Comparison of ENCODE assay signal across 12 cellular contexts in the genomic region with DNA sequence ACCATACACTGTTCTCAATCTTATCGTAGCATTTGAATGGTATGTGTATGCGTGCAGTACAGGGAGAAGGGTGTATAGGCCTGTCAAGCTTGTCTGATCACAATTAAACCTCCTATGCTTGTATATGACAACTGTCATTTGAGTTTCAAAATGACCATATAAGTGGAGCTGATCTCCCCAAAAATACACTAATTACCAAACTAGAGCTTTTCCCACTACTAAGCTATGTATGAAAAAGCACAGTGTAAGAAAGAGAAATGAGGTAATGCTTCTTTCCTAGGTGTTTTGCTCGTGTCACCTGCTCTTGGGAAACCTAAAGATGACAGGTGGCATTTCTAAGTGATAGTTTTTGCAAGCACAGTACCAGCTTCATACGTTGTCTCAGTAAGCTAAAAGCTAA. TPM values are rescaled to one million over a fixed set of nuclear protein-coding genes. Genes with fewer than 3 reads are reported as not detected.
DNase-seq lines count a peak whose midpoint lies in the region; ATAC-seq and TF ChIP-seq lines count a peak whose summit lies in the region.
"Had no signal": no experiment of that assay in that cellular context is flagged by ENCODE, and none has a peak within 500 bp of the region (broad histone marks: within the 10 kb centered on the region; RNA-seq: fewer than 3 reads in every experiment).

No MANE protein-coding gene starts in this region.

- H3K27ac Mint-ChIP-seq in stimulated activated naive CD8-positive, alpha-beta T cell treated with anti-CD3 and anti-CD28 coated beads, Interleukin-15, Interleukin-2, amounts not matched to agents 100 ng/mL and 50 ng/mL, for 24 hours = peak overlapping the region; percentile 94
- H3K27ac Mint-ChIP-seq in T-cell = peak overlapping the region; percentile 49 to 92
- H3K27ac Mint-ChIP-seq in naive thymus-derived CD4-positive, alpha-beta T cell = peak overlapping the region; percentile 92 to 99 (median 97)

- POLR2A ChIA-PET in T-cell (lab: Charles Lee) = interaction anchor here in 1 of 2 donors (0.6 kb wide), 1 partner anchor 63 kb away, joined by 3 read pairs; no protein-coding TSS in a partner anchor
- POLR2A ChIA-PET in naive thymus-derived CD4-positive, alpha-beta T cell (lab: Charles Lee) = interaction anchor here (0.9 to 2.5 kb wide), 4 partner anchors 16 to 411 kb away, joined by 3 to 9 read pairs (median 4); partner anchors contain the start of genes MED21 and TM7SF3

- H3K27me3 ChIP-seq in naive thymus-derived CD4-positive, alpha-beta T cell (ENCODE audit: control insufficient read depth in 2 of 2, insufficient read depth in 2 of 2, low read length in 2 of 2) = no peaks in the 10 kb centered on the region
- H3K27me3 ChIP-seq in vagina = no peaks in the 10 kb centered on the region
- H3K27me3 ChIP-seq in tibial artery = no peaks in the 10 kb centered on the region
- H3K27me3 ChIP-seq: hepatocyte had no signal

- peaks cover 12 to 23% of the 10 kb centered on the region in 2 donors for H3K4me1 ChIP-seq in naive thymus-derived CD4-positive, alpha-beta T cell (ENCODE audit: control insufficient read depth in 2 of 2, insufficient read depth in 2 of 2, low read length in 2 of 2)
- H3K4me1 ChIP-seq in vagina = peaks cover 27% of the 10 kb centered on the region
- peaks cover 0 to 15% (median 1%) of the 10 kb centered on the region in 4 donors for H3K4me1 ChIP-seq in tibial artery

- H3K4me3 Mint-ChIP-seq in stimulated activated naive CD8-positive, alpha-beta T cell treated with anti-CD3 and anti-CD28 coated beads, Interleukin-15, Interleukin-2, amounts not matched to agents 100 ng/mL and 50 ng/mL, for 24 hours = no peak overlapping the region
- H3K4me3 Mint-ChIP-seq in T-cell = peak overlapping the region; percentile 96 to 99 (median 98)
- H3K4me3 Mint-ChIP-seq in naive thymus-derived CD4-positive, alpha-beta T cell = peak overlapping the region; percentile 12 to 100 (median 98)

- no peak for DNase-seq in stimulated activated naive CD8-positive, alpha-beta T cell treated with anti-CD3 and anti-CD28 coated beads, Interleukin-15, Interleukin-2, amounts not matched to agents 100 U/mL and 50 U/mL, for 24 hours
- DNase-seq in T-cell (no peak), vagina (ENCODE audit: extremely low spot score in 2 of 2) (no peak), superior temporal gyrus (ENCODE audit: extremely low spot score) (no peak), tibial artery (no peak)
- DNase-seq in naive thymus-derived CD4-positive, alpha-beta T cell = no peak
- DNase-seq: psoas muscle; stimulated activated CD4-positive, alpha-beta T cell treated with anti-CD3 and anti-CD28 coated beads, Interleukin-1b, Interleukin-23, amount 100 ng/mL, for 48 hours had no signal

- TF ChIP-seq CTCF in vagina (IDR thresholded peaks at IDR 0.05) (no peak), tibial artery (IDR thresholded peaks at IDR 0.05) (no peak)

- peaks cover 57% of the 10 kb centered on the region for H3K4me1 Mint-ChIP-seq in stimulated activated naive CD8-positive, alpha-beta T cell treated with anti-CD3 and anti-CD28 coated beads, Interleukin-15, Interleukin-2, amounts not matched to agents 100 ng/mL and 50 ng/mL, for 24 hours (ENCODE audit: low read depth)
- H3K4me1 Mint-ChIP-seq in T-cell = peaks cover 52 to 60% (median 55%) of the 10 kb centered on the region in 3 donors
- H3K4me1 Mint-ChIP-seq in naive thymus-derived CD4-positive, alpha-beta T cell = peaks cover 23 to 65% (median 51%) of the 10 kb centered on the region in 7 donors

- no peaks in the 10 kb centered on the region for H3K9me3 ChIP-seq in naive thymus-derived CD4-positive, alpha-beta T cell (ENCODE audit: control insufficient read depth in 2 of 3, low read length in 3 of 3)
- no peaks in the 10 kb centered on the region for H3K9me3 ChIP-seq in vagina
- H3K9me3 ChIP-seq in tibial artery = no peaks in the 10 kb centered on the region
- H3K9me3 ChIP-seq: psoas muscle had no signal

- peaks cover 5% of the 10 kb centered on the region for H3K36me3 Mint-ChIP-seq in stimulated activated naive CD8-positive, alpha-beta T cell treated with anti-CD3 and anti-CD28 coated beads, Interleukin-15, Interleukin-2, amounts not matched to agents 100 ng/mL and 50 ng/mL, for 24 hours (ENCODE audit: low read depth)
- H3K36me3 Mint-ChIP-seq in T-cell = peaks cover under 1% of the 10 kb centered on the region
- peaks cover 0 to 9% (median 0%) of the 10 kb centered on the region in 5 donors for H3K36me3 Mint-ChIP-seq in naive thymus-derived CD4-positive, alpha-beta T cell

- TF ChIP-seq POLR2A in vagina (IDR thresholded peaks at IDR 0.05) = no peak

- intact Hi-C loops in naive thymus-derived CD4-positive, alpha-beta T cell (cut with micrococcal nuclease) = loop anchor here (1.0 to 5.0 kb wide), 3 partner anchors 279 to 949 kb away; partner anchors contain the start of genes PPFIBP1 (in 2 of the 2) and CCDC91 (in 1 of the 2)
- intact Hi-C loops in vagina (cut with DNase I) = loop anchor here (10.0 kb wide), 3 partner anchors 48 to 218 kb away; partner anchors contain the start of gene MED21
- intact Hi-C loops in tibial artery (cut with DNase I; ENCODE audit: low total_unique reads) = loop anchor here (10.0 kb wide), 1 partner anchor 62 kb away; no protein-coding TSS in a partner anchor

- H3K36me3 ChIP-seq in naive thymus-derived CD4-positive, alpha-beta T cell (ENCODE audit: control insufficient read depth in 2 of 3, insufficient read depth in 3 of 3, low read length in 3 of 3) = peaks cover 0 to 5% (median 0%) of the 10 kb centered on the region in 3 experiments
- H3K36me3 ChIP-seq in vagina (no peaks in the 10 kb centered on the region), tibial artery (no peaks in the 10 kb centered on the region)
- H3K36me3 ChIP-seq: BLaER1 had no signal

- no peak overlapping the region for H3K4me3 ChIP-seq in naive thymus-derived CD4-positive, alpha-beta T cell (ENCODE audit: low read length)
- H3K4me3 ChIP-seq in vagina (no peak overlapping the region), tibial artery (no peak overlapping the region)
- H3K4me3 ChIP-seq: hepatocyte had no signal

- ATAC-seq in stimulated activated naive CD8-positive, alpha-beta T cell treated with anti-CD3 and anti-CD28 coated beads, Interleukin-15, Interleukin-2, amounts not matched to agents 100 U/mL and 50 U/mL, for 24 hours = no peak
- ATAC-seq in T-cell (replicated peaks in 1 of 4) (no peak), HG02884 (IDR thresholded peaks at IDR 0.05; ENCODE audit: unreplicated experiment) (no peak)
- no peak for ATAC-seq in naive thymus-derived CD4-positive, alpha-beta T cell

- peaks cover 6% of the 10 kb centered on the region for H3K9me3 Mint-ChIP-seq in stimulated activated naive CD8-positive, alpha-beta T cell treated with anti-CD3 and anti-CD28 coated beads, Interleukin-15, Interleukin-2, amounts not matched to agents 100 ng/mL and 50 ng/mL, for 24 hours
- H3K9me3 Mint-ChIP-seq in T-cell = no peaks in the 10 kb centered on the region
- H3K9me3 Mint-ChIP-seq in naive thymus-derived CD4-positive, alpha-beta T cell = peaks cover 0 to 5% (median 0%) of the 10 kb centered on the region in 11 donors

- CTCF ChIA-PET in T-cell (lab: Charles Lee) = interaction anchor here (0.6 to 1.8 kb wide), 3 partner anchors 64 to 457 kb away, joined by 3 to 11 read pairs (median 4); partner anchors contain the start of gene TM7SF3 (in 1 of the 2)
- CTCF ChIA-PET in naive thymus-derived CD4-positive, alpha-beta T cell (lab: Charles Lee) = no interaction called here

- peak overlapping the region; percentile 82 for H3K27ac ChIP-seq in naive thymus-derived CD4-positive, alpha-beta T cell (ENCODE audit: low read depth, low read length)
- H3K27ac ChIP-seq in vagina = peak overlapping the region; percentile 95
- H3K27ac ChIP-seq in tibial artery = peak overlapping the region in 1 of 2 donors; percentile 93

- no peaks in the 10 kb centered on the region for H3K27me3 Mint-ChIP-seq in stimulated activated naive CD8-positive, alpha-beta T cell treated with anti-CD3 and anti-CD28 coated beads, Interleukin-15, Interleukin-2, amounts not matched to agents 100 ng/mL and 50 ng/mL, for 24 hours
- H3K27me3 Mint-ChIP-seq in T-cell = no peaks in the 10 kb centered on the region
- no peaks in the 10 kb centered on the region for H3K27me3 Mint-ChIP-seq in naive thymus-derived CD4-positive, alpha-beta T cell

RNA-seq across cellular contexts. Expression of gene STK38L, which starts 1.1 kb away (rescaled TPM):
- total RNA-seq in T-cell (10 to 100 TPM; 13.5 to 19.6 (median 18.3) TPM), vagina (52.8 TPM)
- 10 to 100 TPM; 16.2 to 22.8 (median 21.2) TPM for total RNA-seq in naive thymus-derived CD4-positive, alpha-beta T cell
- polyA plus RNA-seq in naive thymus-derived CD4-positive, alpha-beta T cell = 10 to 100 TPM in 1 of 2 donors, 1 to 10 TPM in 1; 7.2 to 11.2 TPM
